Comparison of ENCODE assay signal across 8 cellular contexts in the genomic region with DNA sequence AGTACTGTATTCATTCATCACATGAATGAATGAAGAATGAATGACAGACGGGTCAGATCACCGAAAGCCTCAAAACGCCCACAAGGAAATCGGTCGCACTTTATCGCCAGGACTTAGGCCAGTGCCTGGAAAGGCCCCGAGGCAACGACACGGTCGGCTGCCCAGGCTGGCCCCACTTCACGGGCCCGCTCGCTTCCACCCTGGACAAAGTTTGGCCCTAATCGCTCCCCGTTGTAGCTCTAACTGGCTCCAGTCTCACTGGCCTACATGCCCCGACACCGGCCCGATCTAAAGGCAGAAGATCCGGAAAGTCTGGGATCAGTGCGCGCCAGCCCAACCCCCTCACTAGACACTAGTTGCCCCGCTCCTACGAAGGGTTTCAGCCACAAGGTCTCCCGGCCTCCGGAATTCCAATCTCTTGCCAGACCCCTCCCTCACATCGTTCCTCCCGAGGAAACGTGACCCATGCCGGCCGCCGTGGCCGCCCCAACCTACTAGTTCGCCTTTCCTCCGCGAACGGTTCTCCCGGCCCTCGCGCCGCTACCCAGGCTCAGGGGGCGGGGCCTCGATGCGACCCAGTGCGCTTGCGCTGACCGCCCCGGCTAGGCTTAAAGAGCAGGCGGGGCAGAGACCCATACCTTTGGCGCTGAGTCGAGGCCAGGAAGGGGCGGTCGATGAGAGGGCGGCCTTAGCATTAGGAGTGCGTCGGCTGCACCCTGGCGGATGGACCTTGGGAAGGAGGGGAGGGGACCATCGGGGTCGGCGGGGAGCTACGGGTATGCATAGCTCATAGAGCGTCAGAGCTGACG. TPM values are rescaled to one million over a fixed set of nuclear protein-coding genes. Genes with fewer than 3 reads are reported as not detected.
DNase-seq lines count a peak whose midpoint lies in the region; ATAC-seq, FAIRE-seq and TF ChIP-seq lines count a peak whose summit lies in the region.

GSS (minus strand) TSS at position 575 of the 809 bp plus-strand sequence. CDS start 3,954 bp downstream, outside the sequence.
MYH7B (plus strand) TSS at position 637 of the 809 bp plus-strand sequence. CDS start 22,138 bp downstream, outside the sequence.

- H2BK12ac ChIP-seq in H1 (ENCODE audit: low read depth, low read length) (peak within 1 kb of the TSS; percentile 72; the same call in 1 of the 2 replicates), mesenchymal stem cell (ENCODE audit: low read length in 2 of 2) (peak within 1 kb of the TSS in 1 of 2 experiments; percentile 45)

- ATAC-seq in GM21367 (IDR thresholded peaks at IDR 0.05; ENCODE audit: unreplicated experiment), result peak; percentile 76
- peak; percentile 97 for ATAC-seq in activated CD8-positive, alpha-beta memory T cell treated with anti-CD3 and anti-CD28 coated beads, Interleukin-2, amount 10 ng/mL, durations not matched to agents 7 days and 5 days

- H3K23ac ChIP-seq in H1 (ENCODE audit: insufficient read length) (no peak within 1 kb of the TSS), mesenchymal stem cell (ENCODE audit: low read length in 2 of 2) (no peak within 1 kb of the TSS)

- H3K23me2 ChIP-seq in H1 (ENCODE audit: low read depth, low read length), result peaks cover 4% of the 10 kb centered on the region; the same call in 1 of the 2 replicates

- 0 out of 2 replicates have a peak within 1 kb of the TSS, but pooled peaks have one; percentile 61 for H2BK15ac ChIP-seq in H1 (ENCODE audit: low read length)
- peak within 1 kb of the TSS; percentile 39 for H2BK15ac ChIP-seq in mesenchymal stem cell (ENCODE audit: low read depth, poor library complexity, severe bottlenecking)

- H4K5ac ChIP-seq in H1 (ENCODE audit: insufficient read length, low read depth, low read length), result peak within 1 kb of the TSS; percentile 62

- H3K27ac Mint-ChIP-seq in activated CD8-positive, alpha-beta memory T cell treated with anti-CD3 and anti-CD28 coated beads, Interleukin-2, amount 10 ng/mL, durations not matched to agents 7 days and 5 days, result peak within 1 kb of the TSS; percentile 93

- peak within 1 kb of the TSS; percentile 17 for H3K56ac ChIP-seq in H1 (replicated peaks; ENCODE audit: insufficient read length, low read depth, low read length)

- H3K14ac ChIP-seq in H1 (ENCODE audit: insufficient read length), result no peak within 1 kb of the TSS
- peak within 1 kb of the TSS in 1 of 2 experiments; percentile 13 for H3K14ac ChIP-seq in mesenchymal stem cell (ENCODE audit: low read length in 2 of 2)

- H2BK120ac ChIP-seq in H1 (replicated peaks; ENCODE audit: low read depth, low read length), result no peak within 1 kb of the TSS
- H2BK120ac ChIP-seq in mesenchymal stem cell (ENCODE audit: low read depth, low read length), result peak within 1 kb of the TSS; percentile 52

- peak; percentile 56 to 70; a peak in 2 of 3 replicates for TF ChIP-seq POLR2A in H1 (IDR thresholded peaks at IDR 0.05; ENCODE audit: control extremely low read depth in 1 of 2, low read depth in 2 of 2, low read length in 2 of 2)

- 0 out of 2 replicates have a peak within 1 kb of the TSS, but pooled peaks have one; percentile 4 for H2AFZ ChIP-seq in H1 (ENCODE audit: low read length)
- peak within 1 kb of the TSS; percentile 66 for H2AFZ ChIP-seq in mesenchymal stem cell (ENCODE audit: low read depth, low read length)

- H3K4me1 Mint-ChIP-seq in activated CD8-positive, alpha-beta memory T cell treated with anti-CD3 and anti-CD28 coated beads, Interleukin-2, amount 10 ng/mL, durations not matched to agents 7 days and 5 days, result peaks cover 24% of the 10 kb centered on the region

- H3K27me3 Mint-ChIP-seq in activated CD8-positive, alpha-beta memory T cell treated with anti-CD3 and anti-CD28 coated beads, Interleukin-2, amount 10 ng/mL, durations not matched to agents 7 days and 5 days, result no peaks in the 10 kb centered on the region

- DNase-seq in Caki2 (ENCODE audit: low read depth), result peak; percentile 98
- DNase-seq in HTR-8/SVneo (ENCODE audit: insufficient read length, low spot score), result peak; percentile 99
- DNase-seq in NOMO-1 (lab: John Stamatoyannopoulos, UW; ENCODE audit: unreplicated experiment in 2 of 2), result peak; percentile 90 to 96
- DNase-seq in activated CD8-positive, alpha-beta memory T cell treated with anti-CD3 and anti-CD28 coated beads, Interleukin-2, amount 10 ng/mL, durations not matched to agents 7 days and 5 days, result peak; percentile 98
- DNase-seq in H1 (ENCODE audit: low read depth in 1 of 2, low spot score in 2 of 2), result peak; percentile 96 to 100
- DNase-seq in mesenchymal stem cell, result peak; percentile 96
- peak; percentile 93 for DNase-seq in stimulated activated CD8-positive, alpha-beta memory T cell treated with anti-CD3 and anti-CD28 coated beads, Interleukin-12 subunit alpha, Interleukin-12 subunit beta, amount 100 ng/mL, for 24 hours (ENCODE audit: extremely low read depth)

- H4K91ac ChIP-seq in H1 (replicated peaks; ENCODE audit: insufficient read length, low read length) (no peak within 1 kb of the TSS), mesenchymal stem cell (ENCODE audit: low read length) (peak within 1 kb of the TSS; percentile 84)

- peak; percentile 46 to 59 (median 55); a peak in 3 of 4 replicates for TF ChIP-seq CTCF in H1 (IDR thresholded peaks at IDR 0.05; ENCODE audit: control extremely low read depth in 1 of 3, insufficient read depth in 1 of 3, low read depth in 1 of 3, low read length in 3 of 3)

- TF ChIP-seq EP300 in H1 (IDR thresholded peaks at IDR 0.05; ENCODE audit: borderline replicate concordance in 1 of 2, low read depth in 2 of 2, low read length in 2 of 2), result 0 out of 3 replicates have a peak, but pooled peaks of 1 of the 2 experiments have one; percentile 5

- H3K4me3 ChIP-seq in H1 (ENCODE audit: extremely low read depth in 1 of 4, insufficient read depth in 2 of 4, low read depth in 3 of 4, low read length in 4 of 4) (peak within 1 kb of the TSS; percentile 64 to 91 (median 74)), mesenchymal stem cell (ENCODE audit: insufficient read depth in 1 of 2, low read depth in 1 of 2, low read length in 2 of 2) (peak within 1 kb of the TSS; percentile 60 to 86)

- H3K27me3 ChIP-seq in H1 (replicated peaks in 1 of 4; ENCODE audit: control insufficient read depth in 3 of 4, extremely low read depth in 1 of 4, insufficient read depth in 3 of 4, low read length in 3 of 4) (peaks cover 0 to 5% (median 1%) of the 10 kb centered on the region in 4 experiments; a peak in 3 of 7 replicates), mesenchymal stem cell (ENCODE audit: control insufficient read depth in 1 of 2, insufficient read depth in 1 of 2, low read length in 2 of 2) (no peaks in the 10 kb centered on the region)

- H3K4ac ChIP-seq in H1 (replicated peaks; ENCODE audit: insufficient read length, low read depth, low read length), result no peak within 1 kb of the TSS
- peak within 1 kb of the TSS; percentile 1 to 71 for H3K4ac ChIP-seq in mesenchymal stem cell (ENCODE audit: low read depth in 1 of 2, low read length in 2 of 2)

- H3K4me2 ChIP-seq in H1 (ENCODE audit: insufficient read depth in 1 of 2, low read depth in 2 of 2, low read length in 2 of 2), result peak within 1 kb of the TSS; percentile 77 to 78
- H3K4me2 ChIP-seq in mesenchymal stem cell (ENCODE audit: low read length, poor library complexity, severe bottlenecking), result peak within 1 kb of the TSS; percentile 82

- H2AK5ac ChIP-seq in H1 (ENCODE audit: low read depth, low read length), result no peak within 1 kb of the TSS
- peak within 1 kb of the TSS; percentile 93 for H2AK5ac ChIP-seq in mesenchymal stem cell (ENCODE audit: low read length, severe bottlenecking)

- peak; percentile 60 to 63 for TF ChIP-seq RAD21 in H1 (IDR thresholded peaks at IDR 0.05 in 1 of 2, conservative IDR thresholded peaks at IDR 0.05 in 1 of 2; ENCODE audit: low read depth in 2 of 2, low read length in 2 of 2)

- H3K36me3 Mint-ChIP-seq in activated CD8-positive, alpha-beta memory T cell treated with anti-CD3 and anti-CD28 coated beads, Interleukin-2, amount 10 ng/mL, durations not matched to agents 7 days and 5 days, result peaks cover 6% of the 10 kb centered on the region

- WGBS in H1 (ENCODE audit: extremely low coverage in 1 of 2, insufficient coverage in 1 of 2, insufficient read length in 1 of 2, insufficient replicate concordance in 2 of 2, low coverage in 1 of 2, low lambda C conversion rate in 2 of 2, missing lambda C conversion rate in 1 of 2), 2 experiments, result 3% methylated on average over 55 of the region's 62 CpGs; no CpG with 5 or more reads in 1 of the 2 experiments
- WGBS in mesenchymal stem cell, result under 1% methylated on average over 62 of the region's 62 CpGs

- H3K9me3 ChIP-seq in H1 (ENCODE audit: insufficient read depth in 2 of 2, low read depth in 1 of 2, low read length in 1 of 2) (no peaks in the 10 kb centered on the region), mesenchymal stem cell (ENCODE audit: control insufficient read depth, low read length) (no peaks in the 10 kb centered on the region)

- H3K79me2 ChIP-seq in H1 (ENCODE audit: control insufficient read depth in 1 of 2, insufficient read depth in 2 of 2, low read length in 2 of 2), result no peaks in the 10 kb centered on the region

- POLR2A ChIA-PET in H1 (lab: Charles Lee; ENCODE audit: partially characterized antibody), result interaction anchor here (0.6 to 2.5 kb wide), 20 partner anchors 9 to 328 kb away, joined by 3 to 8 read pairs (median 4); partner anchors contain the start of genes ACSS2 and GGT7

- peaks cover 0 to 3% (median 0%) of the 10 kb centered on the region in 4 experiments; a peak in 1 of 8 replicates for H3K36me3 ChIP-seq in H1 (ENCODE audit: control insufficient read depth in 2 of 4, insufficient read depth in 4 of 4, low read length in 3 of 4)
- H3K36me3 ChIP-seq in mesenchymal stem cell (ENCODE audit: control insufficient read depth in 1 of 2, insufficient read depth in 2 of 2, low read depth in 1 of 2, low read length in 2 of 2), result peaks cover 0 to 17% of the 10 kb centered on the region in 2 experiments

- CTCF ChIA-PET in activated CD8-positive, alpha-beta memory T cell treated with anti-CD3 and anti-CD28 coated beads, Interleukin-2, amount 10 ng/mL, durations not matched to agents 7 days and 5 days (lab: Charles Lee), result interaction anchor here (0.6 to 12.4 kb wide), 13 partner anchors 14 to 710 kb away, joined by 3 to 168 read pairs (median 4); partner anchors contain the start of genes ACSS2 and GGT7
- CTCF ChIA-PET in H1 (lab: Charles Lee; ENCODE audit: partially characterized antibody), result interaction anchor here (1.0 to 3.3 kb wide), 6 partner anchors 11 to 81 kb away, joined by 3 to 48 read pairs (median 6); partner anchors contain the start of genes ACSS2 and GGT7

- no peaks in the 10 kb centered on the region for H4K20me1 ChIP-seq in H1 (replicated peaks in 1 of 2; ENCODE audit: control insufficient read depth in 1 of 2, insufficient read depth in 2 of 2, low read length in 2 of 2)

- H3K18ac ChIP-seq in H1 (ENCODE audit: extremely low read depth, low read length) (peak within 1 kb of the TSS; percentile 86), mesenchymal stem cell (ENCODE audit: low read depth in 1 of 2, low read length in 2 of 2) (peak within 1 kb of the TSS; percentile 75 to 91)

- H4K8ac ChIP-seq in H1 (ENCODE audit: extremely low read depth, insufficient read depth, low read length), result peak within 1 kb of the TSS; percentile 39
- peak within 1 kb of the TSS; percentile 89 for H4K8ac ChIP-seq in mesenchymal stem cell (ENCODE audit: low read length)

- H2BK5ac ChIP-seq in H1 (ENCODE audit: low read depth, low read length), result peak within 1 kb of the TSS; percentile 40; the same call in 1 of the 2 replicates
- H2BK5ac ChIP-seq in mesenchymal stem cell (ENCODE audit: low read depth, low read length, poor library complexity, severe bottlenecking), result peak within 1 kb of the TSS; percentile 19

- no peaks in the 10 kb centered on the region for H3K9me3 Mint-ChIP-seq in activated CD8-positive, alpha-beta memory T cell treated with anti-CD3 and anti-CD28 coated beads, Interleukin-2, amount 10 ng/mL, durations not matched to agents 7 days and 5 days (ENCODE audit: low read depth)

- in situ Hi-C loops in Caki2 (cut with HindIII; ENCODE audit: low pct_unique_long_range_greater_than_20kb, low sequenced_read_pairs), result no loop called here

- peaks cover 0 to 12% (median under 1%) of the 10 kb centered on the region in 4 experiments; a peak in 3 of 7 replicates for H3K4me1 ChIP-seq in H1 (replicated peaks in 1 of 4; ENCODE audit: control insufficient read depth in 3 of 4, insufficient read depth in 4 of 4, low read length in 3 of 4)
- peaks cover 7% of the 10 kb centered on the region for H3K4me1 ChIP-seq in mesenchymal stem cell (ENCODE audit: control insufficient read depth, insufficient read depth, low read depth, low read length)

- no peak within 1 kb of the TSS for H2BK20ac ChIP-seq in H1 (ENCODE audit: low read length)

- H3K9ac ChIP-seq in H1 (replicated peaks in 1 of 4; ENCODE audit: extremely low read depth in 1 of 4, low read depth in 3 of 4, low read length in 3 of 4) (peak within 1 kb of the TSS; percentile 49 to 77 (median 71)), mesenchymal stem cell (ENCODE audit: low read length) (peak within 1 kb of the TSS; percentile 97)

- FAIRE-seq in HTR-8/SVneo (lab: Jason Lieb, UNC) (peak; percentile 96), H1 (lab: Jason Lieb, UNC) (no peak)

- peak within 1 kb of the TSS; percentile 97 for H3K4me3 Mint-ChIP-seq in activated CD8-positive, alpha-beta memory T cell treated with anti-CD3 and anti-CD28 coated beads, Interleukin-2, amount 10 ng/mL, durations not matched to agents 7 days and 5 days

- no peaks in the 10 kb centered on the region for H3K79me1 ChIP-seq in H1 (ENCODE audit: low read depth, low read length)
- H3K79me1 ChIP-seq in mesenchymal stem cell (replicated peaks; ENCODE audit: low read length, poor library complexity, severe bottlenecking), result peaks cover 4% of the 10 kb centered on the region

- H3K27ac ChIP-seq in H1 (ENCODE audit: low read depth, low read length), result peak within 1 kb of the TSS; percentile 35; the same call in 1 of the 2 replicates
- H3K27ac ChIP-seq in mesenchymal stem cell (ENCODE audit: low read length, poor library complexity, severe bottlenecking), result peak within 1 kb of the TSS; percentile 99

RNA-seq across cellular contexts. Expression of gene GSS, which starts in this region (rescaled TPM):
- 201 and 204 TPM in 2 replicates for total RNA-seq in Caki2 (2014; rRNA removed; shearing (Covaris generic); ENCODE audit: low replicate concordance)
- 10 to 100 TPM; 59.4 to 64.6 TPM for total RNA-seq in activated CD8-positive, alpha-beta memory T cell treated with anti-CD3 and anti-CD28 coated beads, Interleukin-2, amount 10 ng/mL, durations not matched to agents 7 days and 5 days
- 29.4 and 34.6 TPM in 2 replicates for total RNA-seq in H1 (2021; fragmentation: NEBNext Ultra II Directional; extraction: Animal tissue kit (Norgen Biotek cat#: 25700))
- polyA plus RNA-seq in H1 (2011; rRNA removed), result 43.2 and 46.4 TPM in 2 replicates
- polyA plus RNA-seq in H1 (2011; cell fraction: cytosol; rRNA removed), result 57.0 TPM
- polyA plus RNA-seq in H1 (2011; cell fraction: nucleus; rRNA removed), result 110 TPM
- 32.9 to 43.7 TPM (median 40.4 TPM) in 4 replicates for polyA plus RNA-seq in H1 (2012, experiment 1 of 2)
- polyA plus RNA-seq in H1 (2012, experiment 2 of 2), result 41.7 TPM
- polyA plus RNA-seq in H1 (2013, experiment 1 of 2), result 28.0 TPM
- polyA plus RNA-seq in H1 (2013, experiment 2 of 2), result 24.7 TPM
- 47.2 and 47.6 TPM in 2 replicates for polyA minus RNA-seq in H1 (2011; rRNA and poly(A)+ RNA removed)
- 15.7 TPM for polyA minus RNA-seq in H1 (2011; cell fraction: cytosol; rRNA and poly(A)+ RNA removed)
- 35.8 TPM for polyA minus RNA-seq in H1 (2011; cell fraction: nucleus; rRNA and poly(A)+ RNA removed)
- 40.8 TPM for polyA plus RNA-seq in mesenchymal stem cell (2013, experiment 1 of 2)
- 38.6 TPM for polyA plus RNA-seq in mesenchymal stem cell (2013, experiment 2 of 2)

RNA-seq across cellular contexts. Expression of gene MYH7B, which starts in this region (rescaled TPM):
- total RNA-seq in Caki2 (2014; rRNA removed; shearing (Covaris generic); ENCODE audit: low replicate concordance), result 0.03 TPM in 1 of 2 replicates, not detected in the other
- under 1 TPM; 0.16 to 0.26 TPM for total RNA-seq in activated CD8-positive, alpha-beta memory T cell treated with anti-CD3 and anti-CD28 coated beads, Interleukin-2, amount 10 ng/mL, durations not matched to agents 7 days and 5 days
- 0.30 and 0.69 TPM in 2 replicates for total RNA-seq in H1 (2021; fragmentation: NEBNext Ultra II Directional; extraction: Animal tissue kit (Norgen Biotek cat#: 25700))
- 0.15 and 0.25 TPM in 2 replicates for polyA plus RNA-seq in H1 (2011; rRNA removed)
- polyA plus RNA-seq in H1 (2011; cell fraction: cytosol; rRNA removed), result 0.25 TPM
- polyA plus RNA-seq in H1 (2011; cell fraction: nucleus; rRNA removed), result 1.9 TPM
- 0.10 to 1.1 TPM (median 0.71 TPM) in 4 replicates for polyA plus RNA-seq in H1 (2012, experiment 1 of 2)
- 0.03 TPM for polyA plus RNA-seq in H1 (2012, experiment 2 of 2)
- 0.20 TPM for polyA plus RNA-seq in H1 (2013, experiment 1 of 2)
- 0.24 TPM for polyA plus RNA-seq in H1 (2013, experiment 2 of 2)
- polyA minus RNA-seq in H1 (2011; rRNA and poly(A)+ RNA removed), result 0.10 and 0.32 TPM in 2 replicates
- not detected for polyA minus RNA-seq in H1 (2011; cell fraction: cytosol; rRNA and poly(A)+ RNA removed)
- 0.60 TPM for polyA minus RNA-seq in H1 (2011; cell fraction: nucleus; rRNA and poly(A)+ RNA removed)
- polyA plus RNA-seq in mesenchymal stem cell (2013, experiment 1 of 2), result 0.10 TPM
- polyA plus RNA-seq in mesenchymal stem cell (2013, experiment 2 of 2), result 0.08 TPM

Comparison
In these comparisons a context has a peak if more than half of its experiments do, and no peak if none do; other contexts are left out.
1. Peak in every context shown above with its lines: DNase-seq, ATAC-seq, H3K4me3 ChIP-seq and H3K27ac ChIP-seq.